14 cellular contexts compared by ENCODE assay signal in the genomic region with DNA sequence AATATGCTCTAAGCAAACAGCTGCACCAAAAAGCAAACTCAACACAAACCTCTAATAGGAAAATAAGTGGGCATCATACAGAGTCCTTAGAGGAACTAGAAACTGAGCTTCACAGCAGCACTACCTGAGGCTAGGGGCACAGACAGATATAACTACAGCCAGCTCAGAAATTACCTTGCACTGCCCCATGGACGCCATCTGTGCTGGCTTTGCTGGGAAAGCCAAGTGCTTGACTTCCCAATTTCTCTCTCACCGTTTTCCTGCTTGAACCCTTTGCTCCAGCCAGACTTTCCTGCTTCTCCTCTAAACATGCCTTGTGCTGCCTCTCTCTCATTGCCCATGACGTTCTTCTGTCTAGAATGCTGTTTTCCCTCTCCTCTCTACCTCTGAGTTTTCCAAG.
DNase-seq lines count a peak whose midpoint lies in the region; ATAC-seq and TF ChIP-seq lines count a peak whose summit lies in the region.
"Had no signal": no experiment of that assay in that cellular context is flagged by ENCODE, and none has a peak within 500 bp of the region (broad histone marks: within the 10 kb centered on the region; RNA-seq: fewer than 3 reads in every experiment).

No MANE protein-coding gene starts in this region.

- intact Hi-C loops in tibial artery (cut with DNase I; ENCODE audit: low total_unique reads), result no loop called here

- TF ChIP-seq POLR2A in Raji (IDR thresholded peaks at IDR 0.05; ENCODE audit: insufficient read depth, low read depth, low read length), result 0 out of 2 replicates have a peak, but pooled peaks have one; percentile 12

- H3K36me3 ChIP-seq in tibial artery, result no peaks in the 10 kb centered on the region

- no peak for ATAC-seq in HG03439 (IDR thresholded peaks at IDR 0.05; ENCODE audit: unreplicated experiment)
- ATAC-seq: HCT116 had no signal

- no peaks in the 10 kb centered on the region for H3K4me1 ChIP-seq in tibial artery

- TF ChIP-seq CTCF in tibial artery (IDR thresholded peaks at IDR 0.05), result no peak

- no peaks in the 10 kb centered on the region for H3K27me3 ChIP-seq in tibial artery

- DNase-seq in NAMALWA (ENCODE audit: low spot score) (peak; percentile 9), germinal center (ENCODE audit: low spot score) (peak; percentile 35), Kasumi-1 (lab: John Stamatoyannopoulos, UW) (no peak), tibial artery (no peak)
- DNase-seq: Calu3; CD4-positive, alpha-beta memory T cell; COR-L47; DMS53; DMS79 treated with DMSO at 0.1 percent for 48 hours; GM23248; H9 had no signal

- no peaks in the 10 kb centered on the region for H3K9me3 ChIP-seq in tibial artery

- no peak overlapping the region for H3K4me3 ChIP-seq in tibial artery
- H3K4me3 ChIP-seq: GM23248 had no signal

- no peak overlapping the region for H3K27ac ChIP-seq in tibial artery
- H3K27ac ChIP-seq: GM23248 had no signal

Comparison
In these comparisons a context has a peak if more than half of its experiments do, and no peak if none do; other contexts are left out.
1. DNase-seq: peak in NAMALWA (single experiment) and germinal center (single experiment); none in Kasumi-1 (0 of 2) and tibial artery (0 of 2).